In genomic region chr18:46518438-46518837, GRCh38 we compare ENCODE assay signal across 11 cellular contexts.
DNase-seq lines count a peak whose midpoint lies in the region; ATAC-seq and TF ChIP-seq lines count a peak whose summit lies in the region.
"Had no signal": no experiment of that assay in that cellular context is flagged by ENCODE, and none has a peak within 500 bp of the region (broad histone marks: within the 10 kb centered on the region; RNA-seq: fewer than 3 reads in every experiment).

No MANE protein-coding gene starts in this region.

- H3K4me3 ChIP-seq in endodermal cell (ENCODE audit: low read length) (no peak overlapping the region), neuronal stem cell (ENCODE audit: low read length in 2 of 2) (no peak overlapping the region)
- H3K4me3 ChIP-seq: breast epithelium had no signal

- no peak overlapping the region for H3K27ac ChIP-seq in endodermal cell (ENCODE audit: low read depth, low read length)
- no peak overlapping the region for H3K27ac ChIP-seq in neuronal stem cell (replicated peaks; ENCODE audit: low read length)
- H3K27ac ChIP-seq: breast epithelium had no signal

- H3K4me1 ChIP-seq in endodermal cell (ENCODE audit: control insufficient read depth, insufficient read depth, low read length): no peaks in the 10 kb centered on the region
- peaks cover 0 to 3% of the 10 kb centered on the region in 2 donors for H3K4me1 ChIP-seq in neuronal stem cell (ENCODE audit: control insufficient read depth in 2 of 2, insufficient read depth in 1 of 2, low read depth in 1 of 2, low read length in 2 of 2)
- H3K4me1 ChIP-seq: breast epithelium had no signal

- H2BK120ac ChIP-seq in neuronal stem cell (ENCODE audit: low read depth, low read length): no peak overlapping the region

- no peak overlapping the region for H3K14ac ChIP-seq in neuronal stem cell (ENCODE audit: low read length)

- H3K27me3 Mint-ChIP-seq in endodermal cell (ENCODE audit: insufficient read depth): peaks cover 7% of the 10 kb centered on the region
- peaks cover under 1% of the 10 kb centered on the region for H3K27me3 Mint-ChIP-seq in stimulated activated memory B cell treated with anti-CD40 and anti-IgM and Interleukin-4, amounts not matched to agents 10 μg/mL and 1 μg/mL and 100 μg/mL, for 72 hours

- TF ChIP-seq CTCF in GM12873 (IDR thresholded peaks at IDR 0.05; ENCODE audit: insufficient read depth, low read depth, low read length, missing control alignments): peak; percentile 15
- TF ChIP-seq CTCF in endodermal cell (conservative IDR thresholded peaks at IDR 0.05): peak; percentile 71

- no peaks in the 10 kb centered on the region for H3K36me3 Mint-ChIP-seq in endodermal cell (ENCODE audit: low read depth)
- no peaks in the 10 kb centered on the region for H3K36me3 Mint-ChIP-seq in stimulated activated memory B cell treated with anti-CD40 and anti-IgM and Interleukin-4, amounts not matched to agents 10 μg/mL and 1 μg/mL and 100 μg/mL, for 72 hours

- H3K23ac ChIP-seq in neuronal stem cell (ENCODE audit: low read depth, low read length, poor library complexity): no peak overlapping the region

- H3K18ac ChIP-seq in neuronal stem cell (ENCODE audit: low read length): no peak overlapping the region

- WGBS in endodermal cell (ENCODE audit: insufficient coverage in 1 of 2, insufficient read length in 1 of 2), 2 experiments: 64 to 69% methylated on average over 6 of the region's 6 CpGs
- WGBS in neuronal stem cell (ENCODE audit: extremely low coverage in 2 of 2, insufficient read length in 2 of 2, insufficient replicate concordance in 1 of 2), 2 donors: no CpG with 5 or more reads among the region's 6 CpGs

- H3K27me3 ChIP-seq in endodermal cell (ENCODE audit: control insufficient read depth, insufficient read depth, low read length, poor library complexity, severe bottlenecking): peaks cover 21% of the 10 kb centered on the region
- no peaks in the 10 kb centered on the region for H3K27me3 ChIP-seq in neuronal stem cell (ENCODE audit: control insufficient read depth in 3 of 3, insufficient read depth in 3 of 3, low read depth in 1 of 3, low read length in 3 of 3)
- H3K27me3 ChIP-seq: breast epithelium had no signal

- H3K4me3 Mint-ChIP-seq in endodermal cell: no peak overlapping the region
- H3K4me3 Mint-ChIP-seq in stimulated activated memory B cell treated with anti-CD40 and anti-IgM and Interleukin-4, amounts not matched to agents 10 μg/mL and 1 μg/mL and 100 μg/mL, for 72 hours: no peak overlapping the region
- H3K4me3 Mint-ChIP-seq: activated T-cell treated with anti-CD3 and anti-CD28 coated beads, Interleukin-2, amount 50 U/mL, for 72 hours had no signal

- H2BK15ac ChIP-seq in neuronal stem cell (ENCODE audit: low read length): no peak overlapping the region

- H3K9me3 ChIP-seq in endodermal cell (ENCODE audit: control insufficient read depth, low read length) (no peaks in the 10 kb centered on the region), neuronal stem cell (replicated peaks in 1 of 2; ENCODE audit: control insufficient read depth in 2 of 2, insufficient read depth in 1 of 2, low read depth in 1 of 2, low read length in 2 of 2) (no peaks in the 10 kb centered on the region)
- H3K9me3 ChIP-seq: breast epithelium had no signal

- H4K8ac ChIP-seq in neuronal stem cell (ENCODE audit: low read depth, low read length): no peak overlapping the region

- no peak overlapping the region for H2AFZ ChIP-seq in neuronal stem cell (ENCODE audit: low read length)

- H3K9me3 Mint-ChIP-seq in endodermal cell: no peaks in the 10 kb centered on the region
- H3K9me3 Mint-ChIP-seq in stimulated activated memory B cell treated with anti-CD40 and anti-IgM and Interleukin-4, amounts not matched to agents 10 μg/mL and 1 μg/mL and 100 μg/mL, for 72 hours: peaks cover 5% of the 10 kb centered on the region
- H3K9me3 Mint-ChIP-seq: activated T-cell treated with anti-CD3 and anti-CD28 coated beads, Interleukin-2, amount 50 U/mL, for 72 hours had no signal

- H3K27ac Mint-ChIP-seq in endodermal cell: no peak overlapping the region
- no peak overlapping the region for H3K27ac Mint-ChIP-seq in stimulated activated memory B cell treated with anti-CD40 and anti-IgM and Interleukin-4, amounts not matched to agents 10 μg/mL and 1 μg/mL and 100 μg/mL, for 72 hours
- H3K27ac Mint-ChIP-seq: activated T-cell treated with anti-CD3 and anti-CD28 coated beads, Interleukin-2, amount 50 U/mL, for 72 hours had no signal

- H2BK12ac ChIP-seq in neuronal stem cell (ENCODE audit: low read length): no peak overlapping the region

- H4K91ac ChIP-seq in neuronal stem cell (ENCODE audit: low read depth, low read length, poor library complexity): no peak overlapping the region

- no peaks in the 10 kb centered on the region for H3K79me1 ChIP-seq in neuronal stem cell (ENCODE audit: low read depth, low read length)

- H2AK5ac ChIP-seq in neuronal stem cell (ENCODE audit: low read depth, low read length): no peak overlapping the region

- H3K4ac ChIP-seq in neuronal stem cell (ENCODE audit: low read length): no peak overlapping the region

- no peak overlapping the region for H3K9ac ChIP-seq in endodermal cell (ENCODE audit: extremely low read depth, low read length, poor library complexity, severe bottlenecking)
- H3K9ac ChIP-seq in neuronal stem cell (ENCODE audit: low read depth, low read length, poor library complexity): peak overlapping the region; percentile 9

- no peaks in the 10 kb centered on the region for H3K4me1 Mint-ChIP-seq in endodermal cell
- no peaks in the 10 kb centered on the region for H3K4me1 Mint-ChIP-seq in stimulated activated memory B cell treated with anti-CD40 and anti-IgM and Interleukin-4, amounts not matched to agents 10 μg/mL and 1 μg/mL and 100 μg/mL, for 72 hours

- no peaks in the 10 kb centered on the region for H3K36me3 ChIP-seq in endodermal cell (ENCODE audit: control insufficient read depth, insufficient read depth, low read length)
- H3K36me3 ChIP-seq in neuronal stem cell (replicated peaks in 1 of 2; ENCODE audit: control insufficient read depth in 2 of 2, insufficient read depth in 2 of 2, low read length in 2 of 2): no peaks in the 10 kb centered on the region
- H3K36me3 ChIP-seq: breast epithelium had no signal

- H3K4me2 ChIP-seq in neuronal stem cell (ENCODE audit: insufficient read depth, low read length, poor library complexity, severe bottlenecking): no peak overlapping the region

- DNase-seq in NCI-H1092 treated with DMSO at 0.1 percent for 48 hours (lab: John Stamatoyannopoulos, UW) (peak; percentile 26), endodermal cell (peak; percentile 75), neuronal stem cell (ENCODE audit: low spot score) (no peak), GM19240 (ENCODE audit: insufficient read length, low spot score) (no peak), SK-N-DZ (ENCODE audit: low spot score) (no peak), CD1c-positive myeloid dendritic cell (ENCODE audit: extremely low spot score) (no peak)
- DNase-seq: activated T-cell treated with anti-CD3 and anti-CD28 coated beads, Interleukin-2, amount 50 U/mL, for 72 hours; Kasumi-1 had no signal

- H2BK5ac ChIP-seq in neuronal stem cell (ENCODE audit: low read length): no peak overlapping the region

- ATAC-seq in stimulated activated memory B cell treated with anti-CD40 and anti-IgM and Interleukin-4, amounts not matched to agents 10 μg/mL and 1 μg/mL and 100 μg/mL, for 72 hours: no peak
- ATAC-seq: activated T-cell treated with anti-CD3 and anti-CD28 coated beads, Interleukin-2, amount 50 U/mL, for 72 hours had no signal

Comparison
In these comparisons a context has a peak if more than half of its experiments do, and no peak if none do; other contexts are left out.
1. DNase-seq: peak in NCI-H1092 treated with DMSO at 0.1 percent for 48 hours (single experiment) and endodermal cell (single experiment); none in neuronal stem cell (single experiment), GM19240 (single experiment), SK-N-DZ (single experiment) and CD1c-positive myeloid dendritic cell (single experiment).